ENCODE assay signal across 23 cellular contexts in genomic region chr13:99208845-99209527, GRCh38. TPM values are rescaled to one million over a fixed set of nuclear protein-coding genes. Genes with fewer than 3 reads are reported as not detected.
A peak's percentile ranks its signal among the peaks of the same experiment; 100 is the strongest.
DNase-seq lines count a peak whose midpoint lies in the region; ATAC-seq, FAIRE-seq and TF ChIP-seq lines count a peak whose summit lies in the region.
"Had no signal": no experiment of that assay in that cellular context is flagged by ENCODE, and none has a peak within 500 bp of the region (broad histone marks: within the 10 kb centered on the region; RNA-seq: fewer than 3 reads in every experiment).

No MANE protein-coding gene starts in this region.

- H3K4me1 ChIP-seq in Karpas-422 (ENCODE audit: low read length) (peaks cover 77% of the 10 kb centered on the region), skeletal muscle tissue (ENCODE audit: control insufficient read depth in 3 of 3, insufficient read depth in 3 of 3, low read length in 3 of 3) (peaks cover 6 to 31% (median 10%) of the 10 kb centered on the region in 3 donors)

- H3K4me1 Mint-ChIP-seq in activated naive CD4-positive, alpha-beta T cell treated with anti-CD3 and anti-CD28 coated beads, Interleukin-2, amount 50 U/mL, for 24 hours = peaks cover 88% of the 10 kb centered on the region
- H3K4me1 Mint-ChIP-seq in activated naive CD4-positive, alpha-beta T cell treated with anti-CD3 and anti-CD28 coated beads, Interleukin-2, amount 10 ng/mL, durations not matched to agents 7 days and 5 days = peaks cover 71% of the 10 kb centered on the region
- peaks cover 64% of the 10 kb centered on the region for H3K4me1 Mint-ChIP-seq in central memory CD8-positive, alpha-beta T cell

- peaks cover 95% of the 10 kb centered on the region for H3K79me2 ChIP-seq in Karpas-422 (ENCODE audit: low read length)

- CTCF ChIA-PET in activated naive CD4-positive, alpha-beta T cell treated with anti-CD3 and anti-CD28 coated beads, Interleukin-2, amount 10 ng/mL, durations not matched to agents 7 days and 5 days (lab: Charles Lee) = interaction anchor here (0.6 to 1.4 kb wide), 2 partner anchors 56 to 228 kb away, joined by 3 to 4 read pairs; no protein-coding TSS in a partner anchor

- H3K4me3 Mint-ChIP-seq in activated naive CD4-positive, alpha-beta T cell treated with anti-CD3 and anti-CD28 coated beads, Interleukin-2, amount 50 U/mL, for 24 hours = peak overlapping the region; percentile 24
- H3K4me3 Mint-ChIP-seq in activated naive CD4-positive, alpha-beta T cell treated with anti-CD3 and anti-CD28 coated beads, Interleukin-2, amount 10 ng/mL, durations not matched to agents 7 days and 5 days = no peak overlapping the region
- no peak overlapping the region for H3K4me3 Mint-ChIP-seq in central memory CD8-positive, alpha-beta T cell

- peak overlapping the region; percentile 71 for H3K27ac ChIP-seq in Karpas-422 (ENCODE audit: low read length)
- no peak overlapping the region for H3K27ac ChIP-seq in skeletal muscle tissue (ENCODE audit: low read depth, low read length)
- H3K27ac ChIP-seq: brain microvascular endothelial cell, gastroesophageal sphincter, sigmoid colon had no signal

- no peak overlapping the region for H3K9ac ChIP-seq in Karpas-422 (ENCODE audit: low read length)
- peak overlapping the region in 2 of 3 donors; percentile 23 to 33 for H3K9ac ChIP-seq in skeletal muscle tissue (ENCODE audit: low read depth in 1 of 3, low read length in 3 of 3)

- H4K20me1 ChIP-seq in Karpas-422 (ENCODE audit: insufficient read depth, low read depth, low read length) = peaks cover 22% of the 10 kb centered on the region; the same call in 1 of the 2 replicates

- peaks cover 15% of the 10 kb centered on the region for H3K36me3 ChIP-seq in Karpas-422 (ENCODE audit: insufficient read depth, low read length)
- H3K36me3 ChIP-seq in skeletal muscle tissue (ENCODE audit: control insufficient read depth in 3 of 3, insufficient read depth in 3 of 3, low read length in 3 of 3) = peaks cover 0 to 8% (median 0%) of the 10 kb centered on the region in 3 donors
- H3K36me3 ChIP-seq: brain microvascular endothelial cell, sigmoid colon had no signal

- DNase-seq in activated naive CD4-positive, alpha-beta T cell treated with anti-CD3 and anti-CD28 coated beads, Interleukin-2, amount 10 ng/mL, durations not matched to agents 7 days and 5 days = no peak
- DNase-seq in Karpas-422 (no peak), DMS79 treated with DMSO at 0.1 percent for 48 hours (lab: John Stamatoyannopoulos, UW) (no peak), D721Med (ENCODE audit: insufficient read length, low spot score) (no peak)
- DNase-seq in central memory CD8-positive, alpha-beta T cell (ENCODE audit: low spot score in 2 of 2) = no peak
- DNase-seq: ACHN; activated CD4-positive, CD25-positive, alpha-beta regulatory T cell; activated naive CD4-positive, alpha-beta T cell; brain microvascular endothelial cell; dermis blood vessel endothelial cell; NCI-H2029 treated with DMSO at 0.1 percent for 48 hours; NCI-H510A; occipital lobe; RPMI8226; sigmoid colon; stimulated activated naive CD8-positive, alpha-beta T cell treated with anti-CD3 and anti-CD28 coated beads, Interleukin-15, amount 100 ng/mL, for 72 hours had no signal

- H3K9me2 ChIP-seq in Karpas-422 (replicated peaks; ENCODE audit: insufficient read depth, low read length) = no peaks in the 10 kb centered on the region

- H3K27me3 ChIP-seq in Karpas-422 (ENCODE audit: low read length) = no peaks in the 10 kb centered on the region
- H3K27me3 ChIP-seq in skeletal muscle tissue (ENCODE audit: control insufficient read depth in 3 of 3, insufficient read depth in 3 of 3, low read length in 3 of 3) = no peaks in the 10 kb centered on the region
- H3K27me3 ChIP-seq: brain microvascular endothelial cell, gastroesophageal sphincter, sigmoid colon had no signal

- FAIRE-seq in D721Med (lab: Jason Lieb, UNC) = no peak
- FAIRE-seq: H1, urothelium cell line had no signal

- H3K9me3 ChIP-seq in Karpas-422 (ENCODE audit: low read length) (no peaks in the 10 kb centered on the region), skeletal muscle tissue (ENCODE audit: control insufficient read depth in 3 of 3, low read length in 3 of 3) (no peaks in the 10 kb centered on the region)
- H3K9me3 ChIP-seq: gastroesophageal sphincter, sigmoid colon had no signal

- no peak for ATAC-seq in central memory CD8-positive, alpha-beta T cell (replicated peaks; ENCODE audit: extremely low read depth, poor library complexity, severe bottlenecking)
- no peak for ATAC-seq in GM19395 (IDR thresholded peaks at IDR 0.05; ENCODE audit: unreplicated experiment)
- ATAC-seq: gastroesophageal sphincter; stimulated activated naive CD8-positive, alpha-beta T cell treated with anti-CD3 and anti-CD28 coated beads, Interleukin-15, amount 100 ng/mL, for 72 hours had no signal

- no peaks in the 10 kb centered on the region for H3K9me3 Mint-ChIP-seq in activated naive CD4-positive, alpha-beta T cell treated with anti-CD3 and anti-CD28 coated beads, Interleukin-2, amount 50 U/mL, for 24 hours
- no peaks in the 10 kb centered on the region for H3K9me3 Mint-ChIP-seq in activated naive CD4-positive, alpha-beta T cell treated with anti-CD3 and anti-CD28 coated beads, Interleukin-2, amount 10 ng/mL, durations not matched to agents 7 days and 5 days
- no peaks in the 10 kb centered on the region for H3K9me3 Mint-ChIP-seq in central memory CD8-positive, alpha-beta T cell
- H3K9me3 Mint-ChIP-seq: stimulated activated naive CD8-positive, alpha-beta T cell treated with anti-CD3 and anti-CD28 coated beads, Interleukin-15, amount 100 ng/mL, for 72 hours had no signal

- no peak overlapping the region for H3K4me2 ChIP-seq in Karpas-422 (ENCODE audit: low read depth, low read length, poor library complexity, severe bottlenecking)

- H3K27ac Mint-ChIP-seq in activated naive CD4-positive, alpha-beta T cell treated with anti-CD3 and anti-CD28 coated beads, Interleukin-2, amount 50 U/mL, for 24 hours = peak overlapping the region; percentile 78
- no peak overlapping the region for H3K27ac Mint-ChIP-seq in activated naive CD4-positive, alpha-beta T cell treated with anti-CD3 and anti-CD28 coated beads, Interleukin-2, amount 10 ng/mL, durations not matched to agents 7 days and 5 days
- H3K27ac Mint-ChIP-seq in central memory CD8-positive, alpha-beta T cell (ENCODE audit: low read depth) = peak overlapping the region; percentile 42
- H3K27ac Mint-ChIP-seq: stimulated activated naive CD8-positive, alpha-beta T cell treated with anti-CD3 and anti-CD28 coated beads, Interleukin-15, amount 100 ng/mL, for 72 hours had no signal

- H3K36me3 Mint-ChIP-seq in activated naive CD4-positive, alpha-beta T cell treated with anti-CD3 and anti-CD28 coated beads, Interleukin-2, amount 50 U/mL, for 24 hours = peaks cover 28% of the 10 kb centered on the region
- peaks cover 64% of the 10 kb centered on the region for H3K36me3 Mint-ChIP-seq in activated naive CD4-positive, alpha-beta T cell treated with anti-CD3 and anti-CD28 coated beads, Interleukin-2, amount 10 ng/mL, durations not matched to agents 7 days and 5 days
- peaks cover 22% of the 10 kb centered on the region for H3K36me3 Mint-ChIP-seq in central memory CD8-positive, alpha-beta T cell (ENCODE audit: insufficient read depth)

- no peak for TF ChIP-seq CTCF in D721Med (IDR thresholded peaks at IDR 0.05; ENCODE audit: insufficient read depth, missing control alignments)

- H3K4me3 ChIP-seq in Karpas-422 (ENCODE audit: low read length) (no peak overlapping the region), skeletal muscle tissue (ENCODE audit: low read length in 3 of 3) (no peak overlapping the region)
- H3K4me3 ChIP-seq: gastroesophageal sphincter, sigmoid colon had no signal

- H3K27me3 Mint-ChIP-seq in activated naive CD4-positive, alpha-beta T cell treated with anti-CD3 and anti-CD28 coated beads, Interleukin-2, amount 50 U/mL, for 24 hours = no peaks in the 10 kb centered on the region
- peaks cover 8% of the 10 kb centered on the region for H3K27me3 Mint-ChIP-seq in activated naive CD4-positive, alpha-beta T cell treated with anti-CD3 and anti-CD28 coated beads, Interleukin-2, amount 10 ng/mL, durations not matched to agents 7 days and 5 days
- H3K27me3 Mint-ChIP-seq in central memory CD8-positive, alpha-beta T cell = no peaks in the 10 kb centered on the region
- H3K27me3 Mint-ChIP-seq: stimulated activated naive CD8-positive, alpha-beta T cell treated with anti-CD3 and anti-CD28 coated beads, Interleukin-15, amount 100 ng/mL, for 72 hours had no signal

- no peak overlapping the region for H2AFZ ChIP-seq in Karpas-422 (ENCODE audit: low read length)

RNA-seq across cellular contexts. Expression of gene UBAC2, which starts 8.3 kb away (rescaled TPM):
- 50.6 and 58.3 TPM in 2 replicates for total RNA-seq in Karpas-422 (2014; rRNA removed; shearing (Covaris generic); ENCODE audit: low replicate concordance)
- total RNA-seq in skeletal muscle tissue = 100 TPM

RNA-seq across cellular contexts. Expression of gene GPR18, which starts 49.2 kb away (rescaled TPM):
- total RNA-seq in Karpas-422 (2014; rRNA removed; shearing (Covaris generic); ENCODE audit: low replicate concordance) = 45.4 and 126 TPM in 2 replicates
- total RNA-seq in skeletal muscle tissue = under 0.01 TPM
- total RNA-seq: dermis blood vessel endothelial cell, epithelial cell of proximal tubule, gastroesophageal sphincter, H1, occipital lobe had no signal

Comparison
In these comparisons a context has a peak if more than half of its experiments do, and no peak if none do; other contexts are left out.
1. RNA of gene GPR18, which starts 49.2 kb away (total RNA-seq): 45.4 to 126 TPM in Karpas-422; under 0.01 TPM in skeletal muscle tissue (single experiment); every median in the first group is over 10 times any median in the second.